ENCODE assay signal across 24 cellular contexts in genomic region chr20:50359607-50360217, GRCh38.
DNase-seq lines count a peak whose midpoint lies in the region; ATAC-seq, FAIRE-seq and TF ChIP-seq lines count a peak whose summit lies in the region.
"Had no signal": no experiment of that assay in that cellular context is flagged by ENCODE, and none has a peak within 500 bp of the region (broad histone marks: within the 10 kb centered on the region; RNA-seq: fewer than 3 reads in every experiment).

No MANE protein-coding gene starts in this region.

- H3K9me3 ChIP-seq in K562 (replicated peaks; ENCODE audit: control insufficient read depth, insufficient read depth, low read depth, low read length): no peaks in the 10 kb centered on the region
- H3K9me3 ChIP-seq: ovary, right atrium auricular region had no signal

- TF ChIP-seq CTCF in natural killer cell (IDR thresholded peaks at IDR 0.05) (no peak), K562 (IDR thresholded peaks at IDR 0.05 in 2 of 3, conservative IDR thresholded peaks at IDR 0.05 in 1 of 3; ENCODE audit: insufficient read depth in 2 of 3, low read depth in 1 of 3, low read length in 3 of 3) (no peak), nephron progenitor cell (IDR thresholded peaks at IDR 0.05) (no peak), osteocyte (IDR thresholded peaks at IDR 0.05) (no peak)

- FAIRE-seq in K562 (lab: Jason Lieb, UNC): no peak
- FAIRE-seq: endothelial cell of umbilical vein, GM12891 had no signal

- no peaks in the 10 kb centered on the region for H3K79me2 ChIP-seq in K562 (ENCODE audit: control insufficient read depth, insufficient read depth, low read length)

- 0 out of 2 replicates have a peak, but pooled peaks cover 3% of the 10 kb centered on the region for H4K20me1 ChIP-seq in K562 (replicated peaks; ENCODE audit: control insufficient read depth, insufficient read depth, low read length)

- in situ Hi-C loops in K562 (cut with MboI): no loop called here

- POLR2A ChIA-PET in K562 (lab: Yijun Ruan, JAX): interaction anchor here (0.6 to 1.1 kb wide), 2 partner anchors 9 to 14 kb away, joined by 3 read pairs; no protein-coding TSS in a partner anchor

- H3K4me2 ChIP-seq in K562 (ENCODE audit: insufficient read depth, low read length): no peak overlapping the region

- ATAC-seq in natural killer cell treated with Interleukin-12 subunit alpha and Interleukin-12 subunit beta and Interleukin-15 and Interleukin-18, amount 100 ng/mL, for 72 hours: peak; percentile 14 to 33
- ATAC-seq in natural killer cell (no peak), K562 (no peak), HG03571 (IDR thresholded peaks at IDR 0.05; ENCODE audit: unreplicated experiment) (no peak)

- CTCF ChIA-PET in K562 (lab: Yijun Ruan, JAX; ENCODE audit: low intra/inter-chr PET ratio): no interaction called here

- WGBS in K562 (ENCODE audit: insufficient coverage, low coverage, missing lambda C conversion rate): 16% methylated on average over 8 of the region's 8 CpGs

- no peaks in the 10 kb centered on the region for H3K9me3 Mint-ChIP-seq in natural killer cell treated with Interleukin-12 subunit alpha and Interleukin-12 subunit beta and Interleukin-15 and Interleukin-18, amount 100 ng/mL, for 72 hours
- H3K9me3 Mint-ChIP-seq in natural killer cell (no peaks in the 10 kb centered on the region), nephron progenitor cell (no peaks in the 10 kb centered on the region), osteocyte (ENCODE audit: unreplicated experiment) (no peaks in the 10 kb centered on the region)
- H3K9me3 Mint-ChIP-seq: activated naive CD8-positive, alpha-beta T cell treated with anti-CD3 and anti-CD28 coated beads, Interleukin-2, amount 10 ng/mL, durations not matched to agents 7 days and 5 days had no signal

- H3K4me3 Mint-ChIP-seq in natural killer cell treated with Interleukin-12 subunit alpha and Interleukin-12 subunit beta and Interleukin-15 and Interleukin-18, amount 100 ng/mL, for 72 hours: no peak overlapping the region
- H3K4me3 Mint-ChIP-seq in natural killer cell (no peak overlapping the region), nephron progenitor cell (no peak overlapping the region), osteocyte (ENCODE audit: unreplicated experiment) (no peak overlapping the region)
- H3K4me3 Mint-ChIP-seq: activated naive CD8-positive, alpha-beta T cell treated with anti-CD3 and anti-CD28 coated beads, Interleukin-2, amount 10 ng/mL, durations not matched to agents 7 days and 5 days; B cell; IgD-negative memory B cell had no signal

- no peak overlapping the region for H3K27ac ChIP-seq in K562 (ENCODE audit: extremely low read depth, low read depth, low read length)
- H3K27ac ChIP-seq: ovary, right atrium auricular region had no signal

- no TSS peak for BruUV-seq in K562 (replicated peaks; lab: Mats Ljungman, UMichigan)

- no peaks in the 10 kb centered on the region for H3K36me3 Mint-ChIP-seq in natural killer cell treated with Interleukin-12 subunit alpha and Interleukin-12 subunit beta and Interleukin-15 and Interleukin-18, amount 100 ng/mL, for 72 hours
- H3K36me3 Mint-ChIP-seq in natural killer cell (no peaks in the 10 kb centered on the region), nephron progenitor cell (ENCODE audit: low read depth) (no peaks in the 10 kb centered on the region), osteocyte (ENCODE audit: unreplicated experiment) (no peaks in the 10 kb centered on the region)
- H3K36me3 Mint-ChIP-seq: activated naive CD8-positive, alpha-beta T cell treated with anti-CD3 and anti-CD28 coated beads, Interleukin-2, amount 10 ng/mL, durations not matched to agents 7 days and 5 days; IgD-negative memory B cell had no signal

- peaks cover 10 to 26% of the 10 kb centered on the region in 2 donors for H3K4me1 Mint-ChIP-seq in natural killer cell treated with Interleukin-12 subunit alpha and Interleukin-12 subunit beta and Interleukin-15 and Interleukin-18, amount 100 ng/mL, for 72 hours (ENCODE audit: low read depth in 2 of 2)
- H3K4me1 Mint-ChIP-seq in natural killer cell: peaks cover 4 to 7% of the 10 kb centered on the region in 2 donors
- peaks cover 42% of the 10 kb centered on the region for H3K4me1 Mint-ChIP-seq in nephron progenitor cell
- H3K4me1 Mint-ChIP-seq in osteocyte (ENCODE audit: unreplicated experiment): peaks cover 13% of the 10 kb centered on the region
- H3K4me1 Mint-ChIP-seq: B cell, IgD-negative memory B cell had no signal

- no peak for TF ChIP-seq POLR2A in K562 (conservative IDR thresholded peaks at IDR 0.05)

- peak overlapping the region in 1 of 2 experiments; percentile 57; a peak in 1 of 4 replicates for H3K9ac ChIP-seq in K562 (ENCODE audit: insufficient read depth in 1 of 2, low read depth in 2 of 2, low read length in 2 of 2)

- H3K9me1 ChIP-seq in K562 (ENCODE audit: control insufficient read depth, insufficient read depth, low read length): no peaks in the 10 kb centered on the region

- TF ChIP-seq EP300 in K562 (IDR thresholded peaks at IDR 0.05; ENCODE audit: low read length): no peak

- H3K4me1 ChIP-seq in K562 (replicated peaks in 1 of 2; ENCODE audit: control insufficient read depth in 2 of 2, insufficient read depth in 2 of 2, low read length in 2 of 2): peaks cover 6 to 9% of the 10 kb centered on the region in 2 experiments; a peak in 4 of 5 replicates
- H3K4me1 ChIP-seq: right atrium auricular region had no signal

- H3K27ac Mint-ChIP-seq in natural killer cell treated with Interleukin-12 subunit alpha and Interleukin-12 subunit beta and Interleukin-15 and Interleukin-18, amount 100 ng/mL, for 72 hours: peak overlapping the region; percentile 13 to 70
- H3K27ac Mint-ChIP-seq in natural killer cell (no peak overlapping the region), nephron progenitor cell (peak overlapping the region; percentile 1), osteocyte (ENCODE audit: unreplicated experiment) (no peak overlapping the region)
- H3K27ac Mint-ChIP-seq: B cell, IgD-negative memory B cell had no signal

- no peaks in the 10 kb centered on the region; a peak in 1 of 5 replicates for H3K27me3 ChIP-seq in K562 (ENCODE audit: control insufficient read depth in 2 of 2, insufficient read depth in 2 of 2, low read length in 2 of 2)
- H3K27me3 ChIP-seq: ovary, right atrium auricular region had no signal

- intact Hi-C loops in natural killer cell (cut with micrococcal nuclease) (no loop called here), K562 (cut with micrococcal nuclease) (no loop called here)

- DNase-seq in natural killer cell treated with Interleukin-12 subunit alpha and Interleukin-12 subunit beta and Interleukin-15 and Interleukin-18, amount 100 ng/mL, for 72 hours (ENCODE audit: low spot score): no peak
- no peak for DNase-seq in natural killer cell
- DNase-seq in K562 (ENCODE audit: extremely low read depth in 1 of 4, low spot score in 3 of 4): no peak
- no peak for DNase-seq in nephron progenitor cell
- no peak for DNase-seq in NCI-H446 treated with DMSO at 0.1 percent for 48 hours (lab: John Stamatoyannopoulos, UW)
- no peak for DNase-seq in osteocyte (ENCODE audit: extremely low spot score, unreplicated experiment)
- DNase-seq in NCI-H146 (lab: John Stamatoyannopoulos, UW): no peak
- DNase-seq: 8988T; activated CD4-positive, alpha-beta T cell treated with anti-CD3 and anti-CD28 coated beads, Interleukin-2, amount 50 U/mL, for 4 hours; activated CD4-positive, CD25-positive, alpha-beta regulatory T cell; activated naive CD8-positive, alpha-beta T cell treated with anti-CD3 and anti-CD28 coated beads, Interleukin-2, amount 10 ng/mL, durations not matched to agents 7 days and 5 days; HCEC 1CT; kidney glomerular epithelial cell; NCI-H1092 treated with DMSO at 0.1 percent for 48 hours; NCI-H2029; SIG-M5; stimulated activated naive CD4-positive, alpha-beta T cell treated with Interleukin-2 at 50 U/mL for 16 hours had no signal

- H3K27me3 Mint-ChIP-seq in natural killer cell treated with Interleukin-12 subunit alpha and Interleukin-12 subunit beta and Interleukin-15 and Interleukin-18, amount 100 ng/mL, for 72 hours: peaks cover 15 to 21% of the 10 kb centered on the region in 2 donors
- peaks cover 29 to 36% of the 10 kb centered on the region in 2 donors for H3K27me3 Mint-ChIP-seq in natural killer cell (ENCODE audit: low read depth in 2 of 2)
- H3K27me3 Mint-ChIP-seq in nephron progenitor cell (ENCODE audit: low read depth, poor library complexity): peaks cover 19% of the 10 kb centered on the region
- peaks cover 8% of the 10 kb centered on the region for H3K27me3 Mint-ChIP-seq in osteocyte (ENCODE audit: unreplicated experiment)
- H3K27me3 Mint-ChIP-seq: activated naive CD8-positive, alpha-beta T cell treated with anti-CD3 and anti-CD28 coated beads, Interleukin-2, amount 10 ng/mL, durations not matched to agents 7 days and 5 days had no signal

- TF ChIP-seq RAD21 in K562 (CRISPR knock-in tag; conservative IDR thresholded peaks at IDR 0.05 in 1 of 2, IDR thresholded peaks at IDR 0.05 in 1 of 2): no peak

- no peaks in the 10 kb centered on the region for H3K36me3 ChIP-seq in K562 (ENCODE audit: control insufficient read depth, insufficient read depth, low read length)
- H3K36me3 ChIP-seq: ovary, right atrium auricular region had no signal

- H3K4me3 ChIP-seq in K562: no peak overlapping the region
- H3K4me3 ChIP-seq: ovary, right atrium auricular region had no signal

- no peak overlapping the region for H2AFZ ChIP-seq in K562 (ENCODE audit: low read depth, low read length)

TF ChIP-seq in K562, 482 proteins besides CTCF, POLR2A, EP300 and RAD21:
- TF ChIP-seq WHSC1 (IDR thresholded peaks at IDR 0.05; ENCODE audit: low read length) (no peak), EGR1 (conservative IDR thresholded peaks at IDR 0.05) (peak; percentile 55), E2F6 (IDR thresholded peaks at IDR 0.05; ENCODE audit: borderline replicate concordance in 1 of 2, extremely low read depth in 1 of 2, insufficient read depth in 1 of 2, insufficient read length in 1 of 2, low read depth in 1 of 2, low read length in 1 of 2, poor library complexity in 1 of 2, severe bottlenecking in 1 of 2) (no peak), MXI1 (IDR thresholded peaks at IDR 0.05; ENCODE audit: low read depth, low read length) (no peak), CHCHD3 (CRISPR knock-in tag; IDR thresholded peaks at IDR 0.05) (no peak), ZNF165 (CRISPR knock-in tag; IDR thresholded peaks at IDR 0.05; ENCODE audit: borderline replicate concordance) (no peak)

Comparison
In these comparisons a context has a peak if more than half of its experiments do, and no peak if none do; other contexts are left out.
1. ATAC-seq: peak in natural killer cell treated with Interleukin-12 subunit alpha and Interleukin-12 subunit beta and Interleukin-15 and Interleukin-18, amount 100 ng/mL, for 72 hours (2 of 2); none in natural killer cell (0 of 3), K562 (single experiment) and HG03571 (single experiment).
2. H3K27ac Mint-ChIP-seq: peak in natural killer cell treated with Interleukin-12 subunit alpha and Interleukin-12 subunit beta and Interleukin-15 and Interleukin-18, amount 100 ng/mL, for 72 hours (2 of 2) and nephron progenitor cell (single experiment); none in natural killer cell (0 of 2) and osteocyte (single experiment).